23 cellular contexts compared by ENCODE assay signal in the genomic region with DNA sequence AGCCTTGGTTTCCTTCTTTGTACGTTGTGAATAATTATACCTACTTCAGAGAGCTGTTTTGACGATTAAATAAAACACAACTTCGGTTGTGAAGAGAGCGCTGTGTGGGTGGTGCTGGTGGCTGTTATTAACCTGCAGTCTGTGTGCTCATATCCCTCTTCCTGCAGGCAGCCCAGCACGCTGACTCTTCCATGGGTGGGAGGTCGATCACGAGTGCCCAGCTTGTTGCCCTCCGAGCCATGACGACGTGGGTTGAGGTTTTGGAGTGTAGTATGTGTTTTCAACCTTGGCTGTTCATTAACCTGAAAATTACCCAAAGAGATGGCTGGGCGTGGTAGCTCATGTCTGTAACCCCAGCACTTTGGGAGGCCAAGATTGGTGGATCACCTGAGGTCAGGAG. TPM values are rescaled to one million over a fixed set of nuclear protein-coding genes. Genes with fewer than 3 reads are reported as not detected.
DNase-seq lines count a peak whose midpoint lies in the region; ATAC-seq, FAIRE-seq and TF ChIP-seq lines count a peak whose summit lies in the region.
"Had no signal": no experiment of that assay in that cellular context is flagged by ENCODE, and none has a peak within 500 bp of the region (broad histone marks: within the 10 kb centered on the region; RNA-seq: fewer than 3 reads in every experiment).

No MANE protein-coding gene starts in this region.

- 12% methylated on average over 11 of the region's 11 CpGs for WGBS in K562 (ENCODE audit: insufficient coverage, low coverage, missing lambda C conversion rate)

- no peaks in the 10 kb centered on the region for H3K9me1 ChIP-seq in K562 (ENCODE audit: control insufficient read depth, insufficient read depth, low read length)

- CTCF ChIA-PET in K562 (lab: Yijun Ruan, JAX; ENCODE audit: low intra/inter-chr PET ratio), result no interaction called here

- no peak for TF ChIP-seq POLR2A in K562 (conservative IDR thresholded peaks at IDR 0.05)

- peaks cover 39 to 56% of the 10 kb centered on the region in 2 experiments for H3K27me3 ChIP-seq in K562 (ENCODE audit: control insufficient read depth in 2 of 2, insufficient read depth in 2 of 2, low read length in 2 of 2)
- H3K27me3 ChIP-seq: BLaER1 treated with 17β-estradiol and CSF1 and Interleukin-3, amounts not matched to agents 10 nM and 100 nM; SJCRH30 had no signal

- POLR2A ChIA-PET in K562 (lab: Yijun Ruan, JAX), result interaction anchor here (1.2 to 1.6 kb wide), 2 partner anchors 8 to 13 kb away, joined by 3 to 4 read pairs; no protein-coding TSS in a partner anchor

- intact Hi-C loops in K562 (cut with micrococcal nuclease) (no loop called here), left ventricle myocardium superior (cut with micrococcal nuclease) (no loop called here)

- H3K36me3 ChIP-seq in K562 (ENCODE audit: control insufficient read depth, insufficient read depth, low read length), result no peaks in the 10 kb centered on the region
- H3K36me3 ChIP-seq: BLaER1 treated with 17β-estradiol and CSF1 and Interleukin-3, amounts not matched to agents 10 nM and 100 nM; SJCRH30 had no signal

- peaks cover 3% of the 10 kb centered on the region; the same call in 1 of the 2 replicates for H4K20me1 ChIP-seq in K562 (replicated peaks; ENCODE audit: control insufficient read depth, insufficient read depth, low read length)
- H4K20me1 ChIP-seq: BLaER1 treated with 17β-estradiol and CSF1 and Interleukin-3, amounts not matched to agents 10 nM and 100 nM had no signal

- TF ChIP-seq RAD21 in K562 (CRISPR knock-in tag; conservative IDR thresholded peaks at IDR 0.05 in 1 of 2, IDR thresholded peaks at IDR 0.05 in 1 of 2), result no peak

- no peak for FAIRE-seq in K562 (lab: Jason Lieb, UNC)

- H3K9me3 ChIP-seq in K562 (replicated peaks; ENCODE audit: control insufficient read depth, insufficient read depth, low read depth, low read length), result no peaks in the 10 kb centered on the region
- H3K9me3 ChIP-seq: BLaER1 treated with 17β-estradiol and CSF1 and Interleukin-3, amounts not matched to agents 10 nM and 100 nM; SJCRH30 had no signal

- no peak overlapping the region for H3K27ac ChIP-seq in K562 (ENCODE audit: extremely low read depth, low read depth, low read length)
- H3K27ac ChIP-seq: 22Rv1; BLaER1 treated with 17β-estradiol and CSF1 and Interleukin-3, amounts not matched to agents 10 nM and 100 nM; SJCRH30 had no signal

- no TSS peak for BruUV-seq in K562 (replicated peaks; lab: Mats Ljungman, UMichigan)

- H3K4me2 ChIP-seq in K562 (ENCODE audit: insufficient read depth, low read length), result no peak overlapping the region
- H3K4me2 ChIP-seq: BLaER1 treated with 17β-estradiol and CSF1 and Interleukin-3, amounts not matched to agents 10 nM and 100 nM had no signal

- no peak for TF ChIP-seq CTCF in K562 (IDR thresholded peaks at IDR 0.05 in 2 of 3, conservative IDR thresholded peaks at IDR 0.05 in 1 of 3; ENCODE audit: insufficient read depth in 2 of 3, low read depth in 1 of 3, low read length in 3 of 3)

- no peaks in the 10 kb centered on the region for H3K79me2 ChIP-seq in K562 (ENCODE audit: control insufficient read depth, insufficient read depth, low read length)

- no peak overlapping the region for H3K4me3 ChIP-seq in K562
- H3K4me3 ChIP-seq: BLaER1 treated with 17β-estradiol and CSF1 and Interleukin-3, amounts not matched to agents 10 nM and 100 nM; SJCRH30 had no signal

- no peak for ATAC-seq in K562
- ATAC-seq in GM21360 (IDR thresholded peaks at IDR 0.05; ENCODE audit: unreplicated experiment), result no peak
- ATAC-seq in left ventricle myocardium superior, result no peak

- H3K4me1 ChIP-seq in K562 (replicated peaks in 1 of 2; ENCODE audit: control insufficient read depth in 2 of 2, insufficient read depth in 2 of 2, low read length in 2 of 2), result no peaks in the 10 kb centered on the region; a peak in 2 of 5 replicates
- H3K4me1 ChIP-seq: SJCRH30 had no signal

- in situ Hi-C loops in K562 (cut with MboI), result no loop called here

- DNase-seq in DMS53 (lab: John Stamatoyannopoulos, UW), result peak; percentile 8
- DNase-seq in DMS53 treated with DMSO at 0.1 percent for 48 hours (lab: John Stamatoyannopoulos, UW; ENCODE audit: unreplicated experiment), result no peak
- no peak for DNase-seq in K562 (ENCODE audit: extremely low read depth in 1 of 4, low spot score in 3 of 4)
- peak; percentile 92 for DNase-seq in kidney tubule cell (ENCODE audit: low spot score)
- DNase-seq in NCI-H526 treated with DMSO at 0.1 percent for 48 hours (lab: John Stamatoyannopoulos, UW), result no peak
- no peak for DNase-seq in NCI-H510A treated with DMSO at 0.1 percent for 48 hours (lab: John Stamatoyannopoulos, UW)
- DNase-seq in left ventricle myocardium superior, result no peak
- DNase-seq: CD4-positive, alpha-beta memory T cell; DMS79 treated with DMSO at 0.1 percent for 48 hours; GOT3; KBM-7; MM.1S; NCI-H1048; NCI-H1436; NCI-H187 treated with DMSO at 0.1 percent for 48 hours; NCI-H2107; NCI-H774; NK-92 treated with Interleukin-12 subunit alpha and Interleukin-12 subunit beta, amount 100 ng/mL, for 24 hours; SJCRH30; T-helper 1 cell had no signal

- 0 out of 2 replicates have a peak overlapping the region, but pooled peaks have one; percentile 20 for H2AFZ ChIP-seq in K562 (ENCODE audit: low read depth, low read length)

- TF ChIP-seq EP300 in K562 (IDR thresholded peaks at IDR 0.05; ENCODE audit: low read length), result no peak

- 0 out of 4 replicates have a peak overlapping the region, but pooled peaks of 1 of the 2 experiments have one; percentile 49 for H3K9ac ChIP-seq in K562 (ENCODE audit: insufficient read depth in 1 of 2, low read depth in 2 of 2, low read length in 2 of 2)
- H3K9ac ChIP-seq: BLaER1 treated with 17β-estradiol and CSF1 and Interleukin-3, amounts not matched to agents 10 nM and 100 nM had no signal

TF ChIP-seq in K562, 482 proteins besides CTCF, POLR2A, EP300 and RAD21 (continues in another document):
- TF ChIP-seq DIDO1 (tag; IDR thresholded peaks at IDR 0.05; ENCODE audit: low read depth) (no peak), CHD4 (IDR thresholded peaks at IDR 0.05; ENCODE audit: insufficient read depth, insufficient replicate concordance, low read depth, low read length, poor library complexity, severe bottlenecking) (no peak)
- TF ChIP-seq, protein P1, sequence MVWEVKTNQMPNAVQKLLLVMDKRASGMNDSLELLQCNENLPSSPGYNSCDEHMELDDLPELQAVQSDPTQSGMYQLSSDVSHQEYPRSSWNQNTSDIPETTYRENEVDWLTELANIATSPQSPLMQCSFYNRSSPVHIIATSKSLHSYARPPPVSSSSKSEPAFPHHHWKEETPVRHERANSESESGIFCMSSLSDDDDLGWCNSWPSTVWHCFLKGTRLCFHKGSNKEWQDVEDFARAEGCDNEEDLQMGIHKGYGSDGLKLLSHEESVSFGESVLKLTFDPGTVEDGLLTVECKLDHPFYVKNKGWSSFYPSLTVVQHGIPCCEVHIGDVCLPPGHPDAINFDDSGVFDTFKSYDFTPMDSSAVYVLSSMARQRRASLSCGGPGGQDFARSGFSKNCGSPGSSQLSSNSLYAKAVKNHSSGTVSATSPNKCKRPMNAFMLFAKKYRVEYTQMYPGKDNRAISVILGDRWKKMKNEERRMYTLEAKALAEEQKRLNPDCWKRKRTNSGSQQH (CRISPR knock-in tag; IDR thresholded peaks at IDR 0.05), result no peak

RNA-seq across cellular contexts. Expression of a gene that starts 11.3 kb away (rescaled TPM):
- total RNA-seq in K562 (2011; cell fraction: chromatin; rRNA removed; ENCODE audit: low replicate concordance), result 13.7 and 40.7 TPM in 2 replicates
- 12.3 and 14.3 TPM in 2 replicates for total RNA-seq in K562 (2011; cell fraction: nucleolus; rRNA removed)
- 27.1 and 44.8 TPM in 2 replicates for total RNA-seq in K562 (2011; cell fraction: nucleoplasm; rRNA removed)
- total RNA-seq in K562 (2014; rRNA removed), result 61.0 and 69.3 TPM in 2 replicates
- total RNA-seq in K562 (2014; rRNA removed; fragmentation: Illumina TruSeq; extraction: Trizol), result 121 and 129 TPM in 2 replicates
- total RNA-seq in K562 (2015; rRNA removed; fragmentation: Illumina TruSeq; extraction: Trizol), result 108 and 119 TPM in 2 replicates
- total RNA-seq in K562 (2021), result 89.0 and 89.7 TPM in 2 replicates
- 33.2 and 61.1 TPM in 2 replicates for polyA plus RNA-seq in K562 (2011; rRNA removed)
- polyA plus RNA-seq in K562 (2011; cell fraction: cytosol; rRNA removed), result 17.5 and 17.8 TPM in 2 replicates
- 11.1 and 13.3 TPM in 2 replicates for polyA plus RNA-seq in K562 (2011; cell fraction: nucleus; rRNA removed)
- polyA plus RNA-seq in K562 (2012), result 42.4 and 83.6 TPM in 2 replicates
- polyA plus RNA-seq in K562 (2014; fragmentation: Illumina TruSeq; extraction: Trizol), result 94.4 and 109 TPM in 2 replicates
- 10 to 100 TPM; 35.0 to 35.2 TPM for polyA plus RNA-seq in K562 (2014; fragmentation: Nextera tagmentation; extraction: Ambion mirVana)
- 115 TPM in 2 replicates for polyA plus RNA-seq in K562 (2014; rRNA removed)
- 18.0 and 18.4 TPM in 2 replicates for polyA minus RNA-seq in K562 (2011; rRNA and poly(A)+ RNA removed)
- 19.1 and 20.1 TPM in 2 replicates for polyA minus RNA-seq in K562 (2011; cell fraction: cytosol; rRNA and poly(A)+ RNA removed)
- 8.9 and 13.0 TPM in 2 replicates for polyA minus RNA-seq in K562 (2011; cell fraction: nucleus; rRNA and poly(A)+ RNA removed)
- total RNA-seq in left ventricle myocardium superior, result 50.8 TPM

RNA-seq across cellular contexts. Expression of a gene that starts 30.5 kb away (rescaled TPM):
- 1.1 and 1.4 TPM in 2 replicates for total RNA-seq in K562 (2011; cell fraction: chromatin; rRNA removed; ENCODE audit: low replicate concordance)
- total RNA-seq in K562 (2011; cell fraction: nucleolus; rRNA removed), result 0.26 and 0.67 TPM in 2 replicates
- total RNA-seq in K562 (2011; cell fraction: nucleoplasm; rRNA removed), result 0.53 and 0.81 TPM in 2 replicates
- total RNA-seq in K562 (2014; rRNA removed) (0.54 TPM in 1 of 2 replicates, not detected in the other), K562 (2014; rRNA removed; fragmentation: Illumina TruSeq; extraction: Trizol) (0.19 TPM in 1 of 2 replicates, not detected in the other), K562 (2015; rRNA removed; fragmentation: Illumina TruSeq; extraction: Trizol) (0.23 and 0.33 TPM in 2 replicates), K562 (2021) (0.47 and 1.0 TPM in 2 replicates), left ventricle myocardium superior (0.69 TPM)
- polyA plus RNA-seq in K562 (2011; rRNA removed) (0.35 and 0.36 TPM in 2 replicates), K562 (2014; fragmentation: Illumina TruSeq; extraction: Trizol) (0.98 TPM in 1 of 2 replicates, not detected in the other), K562 (2014; fragmentation: Nextera tagmentation; extraction: Ambion mirVana) (under 1 TPM; 0.10 to 0.13 TPM), K562 (2014; rRNA removed) (0.52 and 1.7 TPM in 2 replicates)
- 0.62 and 0.63 TPM in 2 replicates for polyA plus RNA-seq in K562 (2011; cell fraction: cytosol; rRNA removed)
- polyA plus RNA-seq in K562 (2011; cell fraction: nucleus; rRNA removed), result 0.31 and 1.1 TPM in 2 replicates
- 0.98 and 1.7 TPM in 2 replicates for polyA plus RNA-seq in K562 (2012)
- 0.18 TPM in 1 of 2 replicates, not detected in the other for polyA minus RNA-seq in K562 (2011; rRNA and poly(A)+ RNA removed)
- not detected in 2 replicates for polyA minus RNA-seq in K562 (2011; cell fraction: cytosol; rRNA and poly(A)+ RNA removed)
- not detected in 2 replicates for polyA minus RNA-seq in K562 (2011; cell fraction: nucleus; rRNA and poly(A)+ RNA removed)

Comparison
In these comparisons a context has a peak if more than half of its experiments do, and no peak if none do; other contexts are left out.
1. DNase-seq: peak in DMS53 (single experiment) and kidney tubule cell (single experiment); none in DMS53 treated with DMSO at 0.1 percent for 48 hours (single experiment), K562 (0 of 4), NCI-H526 treated with DMSO at 0.1 percent for 48 hours (single experiment), NCI-H510A treated with DMSO at 0.1 percent for 48 hours (single experiment) and left ventricle myocardium superior (single experiment).